ENCODE assay signal across 29 cellular contexts in the genomic region with DNA sequence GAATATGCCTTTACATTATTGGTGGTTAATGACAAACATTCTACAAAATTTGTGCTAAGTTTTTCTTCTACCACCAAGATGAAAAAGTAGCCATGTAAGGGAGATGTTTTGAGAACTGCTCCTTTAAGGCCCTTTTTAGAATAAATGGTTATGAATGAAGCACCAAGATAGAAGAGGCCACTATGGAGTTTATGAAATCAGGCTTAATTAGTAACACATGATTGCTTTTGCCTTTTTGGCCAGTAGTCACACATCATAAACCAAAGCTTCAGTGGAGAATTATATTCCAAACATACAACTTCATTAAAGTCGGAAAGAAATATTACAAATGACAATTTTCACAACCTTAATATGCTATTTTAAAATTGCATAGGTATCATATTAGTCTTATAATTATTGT.
"Had no signal": no experiment of that assay in that cellular context is flagged by ENCODE, and none has a peak within 500 bp of the region (broad histone marks: within the 10 kb centered on the region; RNA-seq: fewer than 3 reads in every experiment).

No MANE protein-coding gene starts in this region.

- ATAC-seq: activated CD4-positive, CD25-positive, alpha-beta regulatory T cell treated with anti-CD3 and anti-CD28 coated beads, Interleukin-2, amount 50 U/mL, for 24 hours; activated CD8-positive, alpha-beta T cell treated with anti-CD3 and anti-CD28 coated beads for 36 hours; activated T-cell treated with anti-CD3 and anti-CD28 coated beads, Interleukin-2, amount 50 U/mL, for 4 hours; activated T-helper 17 cell treated with anti-CD3 and anti-CD28 coated beads, Interleukin-2, amount 50 U/mL, for 72 hours; body of pancreas; esophagus mucosa; foreskin keratinocyte; gastrocnemius medialis; heart left ventricle had no signal

- DNase-seq: activated B cell treated with CpG ODN at 0.5 μM for 24 hours; activated CD4-positive, alpha-beta T cell treated with anti-CD3 and anti-CD28 coated beads for 48 hours; activated CD4-positive, alpha-beta T cell treated with anti-CD3 and anti-CD28 coated beads, Interleukin-2, amount 50 U/mL, for 1 hour; activated CD4-positive, alpha-beta T cell treated with anti-CD3 and anti-CD28 coated beads, Interleukin-2, amount 50 U/mL, for 48 hours; activated CD8-positive, alpha-beta memory T cell treated with anti-CD3 and anti-CD28 coated beads for 24 hours; activated CD8-positive, alpha-beta T cell treated with anti-CD3 and anti-CD28 coated beads for 36 hours; activated effector memory CD4-positive, alpha-beta T cell treated with Interleukin-2 at 50 U/mL for 16 hours; activated gamma-delta T cell treated with Interleukin-2 at 50 U/mL for 16 hours; activated naive CD4-positive, alpha-beta T cell treated with anti-CD3 and anti-CD28 coated beads, Interleukin-2, amount 50 U/mL, for 16 hours; activated naive CD4-positive, alpha-beta T cell treated with Interleukin-2 at 50 U/mL for 16 hours; activated T-cell treated with anti-CD3 and anti-CD28 coated beads, Interleukin-2, amount 50 U/mL, for 4 hours; adrenal gland; amygdala; aorta; body of pancreas; caudate nucleus; cortex of kidney; dermis blood vessel endothelial cell; effector CD8-positive, alpha-beta T cell; foreskin keratinocyte; gastrocnemius medialis; glutamatergic neuron; heart left ventricle; hypothalamus; T-helper 2 cell had no signal

- FAIRE-seq: colon had no signal

- H3K4me3 ChIP-seq: adrenal gland, body of pancreas, gastrocnemius medialis, heart left ventricle had no signal
